In genomic region chr18:13555192-13555591, GRCh38 we compare ENCODE assay signal across 23 cellular contexts.
"Had no signal": no experiment of that assay in that cellular context is flagged by ENCODE, and none has a peak within 500 bp of the region (broad histone marks: within the 10 kb centered on the region; RNA-seq: fewer than 3 reads in every experiment).

No MANE protein-coding gene starts in this region.

- DNase-seq: effector memory CD8-positive, alpha-beta T cell; esophagus squamous epithelium; foreskin fibroblast; glutamatergic neuron; immature natural killer cell; left lung; lower lobe of right lung; mesenchymal stem cell; naive B cell; nephron progenitor cell; right lobe of liver; spleen; stimulated activated CD4-positive, alpha-beta T cell treated with anti-CD3 and anti-CD28 coated beads, Interleukin-15, amount 100 ng/mL, for 24 hours; stimulated activated CD4-positive, alpha-beta T cell treated with anti-CD3 and anti-CD28 coated beads, Interleukin-1b, Interleukin-23, amount 100 ng/mL, for 48 hours; stimulated activated CD4-positive, alpha-beta T cell treated with anti-CD3 and anti-CD28 coated beads, Interleukin-4, amount 100 ng/mL, for 24 hours; stimulated activated naive B cell treated with anti-CD40 and anti-IgM and Interleukin-4, amounts not matched to agents 10 μg/mL and 1 μg/mL and 100 μg/mL, for 72 hours; stimulated activated naive CD8-positive, alpha-beta T cell treated with anti-CD3 and anti-CD28 coated beads, Interleukin-15, amount 100 ng/mL, for 72 hours; transverse colon had no signal

- H3K27me3 ChIP-seq: esophagus squamous epithelium, gastroesophageal sphincter, left lung, right lobe of liver, spleen, transverse colon had no signal

- H3K27ac ChIP-seq: esophagus squamous epithelium, left lung, lower lobe of right lung, parathyroid adenoma, prostate gland, right lobe of liver, spleen, thoracic aorta had no signal

- ATAC-seq: effector memory CD8-positive, alpha-beta T cell; gastroesophageal sphincter; left lung; lower lobe of right lung; right lobe of liver; stimulated activated naive B cell treated with anti-CD40 and anti-IgM and Interleukin-4, amounts not matched to agents 10 μg/mL and 1 μg/mL and 100 μg/mL, for 72 hours; stimulated activated naive CD8-positive, alpha-beta T cell treated with anti-CD3 and anti-CD28 coated beads, Interleukin-15, amount 100 ng/mL, for 72 hours had no signal

- H3K36me3 ChIP-seq: esophagus squamous epithelium, gastroesophageal sphincter, left lung, lower lobe of right lung, prostate gland, right lobe of liver, spleen, thoracic aorta, transverse colon had no signal

- H3K4me3 ChIP-seq: esophagus squamous epithelium, gastroesophageal sphincter, left lung, lower lobe of right lung, prostate gland, right lobe of liver, spleen, thoracic aorta, transverse colon had no signal

- H3K9me3 Mint-ChIP-seq: dendritic cell treated with granulocyte-macrophage colony-stimulating factor and Interleukin-4, amounts not matched to agents 40 ng/mL and 50 ng/mL, for 4 days; effector memory CD8-positive, alpha-beta T cell; immature natural killer cell; naive B cell; nephron progenitor cell; stimulated activated naive B cell treated with anti-CD40 and anti-IgM and Interleukin-4, amounts not matched to agents 10 μg/mL and 1 μg/mL and 100 μg/mL, for 72 hours; stimulated activated naive CD8-positive, alpha-beta T cell treated with anti-CD3 and anti-CD28 coated beads, Interleukin-15, amount 100 ng/mL, for 72 hours had no signal

- H3K9me3 ChIP-seq: esophagus squamous epithelium, gastroesophageal sphincter, left lung, lower lobe of right lung, prostate gland, right lobe of liver, spleen, thoracic aorta, transverse colon had no signal

- H3K4me1 ChIP-seq: parathyroid adenoma had no signal

- H3K36me3 Mint-ChIP-seq: naive B cell had no signal

- H3K4me3 Mint-ChIP-seq: dendritic cell treated with granulocyte-macrophage colony-stimulating factor and Interleukin-4, amounts not matched to agents 40 ng/mL and 50 ng/mL, for 4 days; effector memory CD8-positive, alpha-beta T cell; immature natural killer cell; naive B cell; nephron progenitor cell; stimulated activated naive B cell treated with anti-CD40 and anti-IgM and Interleukin-4, amounts not matched to agents 10 μg/mL and 1 μg/mL and 100 μg/mL, for 72 hours; stimulated activated naive CD8-positive, alpha-beta T cell treated with anti-CD3 and anti-CD28 coated beads, Interleukin-15, amount 100 ng/mL, for 72 hours had no signal

- H3K27ac Mint-ChIP-seq: dendritic cell treated with granulocyte-macrophage colony-stimulating factor and Interleukin-4, amounts not matched to agents 40 ng/mL and 50 ng/mL, for 4 days; immature natural killer cell; nephron progenitor cell; stimulated activated naive B cell treated with anti-CD40 and anti-IgM and Interleukin-4, amounts not matched to agents 10 μg/mL and 1 μg/mL and 100 μg/mL, for 72 hours had no signal

- H3K27me3 Mint-ChIP-seq: effector memory CD8-positive, alpha-beta T cell; stimulated activated naive CD8-positive, alpha-beta T cell treated with anti-CD3 and anti-CD28 coated beads, Interleukin-15, amount 100 ng/mL, for 72 hours had no signal
